Comparison of ENCODE assay signal across 1 cellular context in genomic region chr6:100184473-100184872, GRCh38.
TF ChIP-seq lines count a peak whose summit lies in the region.

No MANE protein-coding gene starts in this region.

TF ChIP-seq in K562, 482 proteins besides CTCF, POLR2A, EP300 and RAD21 (continued from another document):
- TF ChIP-seq CHAMP1 (IDR thresholded peaks at IDR 0.05) = no peak
- TF ChIP-seq ATF1 (CRISPR knock-in tag; IDR thresholded peaks at IDR 0.05) = no peak
- TF ChIP-seq ATF1 (tag; IDR thresholded peaks at IDR 0.05) = 0 out of 2 replicates have a peak, but pooled peaks have one; percentile 24
TF ChIP-seq in K562: peak in this region for 3.
